In genomic region chr12:103043531-103044445, GRCh38 we compare ENCODE assay signal across 17 cellular contexts.
"Had no signal": no experiment of that assay in that cellular context is flagged by ENCODE, and none has a peak within 500 bp of the region (broad histone marks: within the 10 kb centered on the region; RNA-seq: fewer than 3 reads in every experiment).

No MANE protein-coding gene starts in this region.

- H3K27ac ChIP-seq: dorsolateral prefrontal cortex, esophagus squamous epithelium, psoas muscle, sigmoid colon, transverse colon had no signal

- DNase-seq: activated CD4-positive, alpha-beta T cell treated with anti-CD3 and anti-CD28 coated beads, Interleukin-2, amount 50 U/mL, for 1 hour; activated CD4-positive, CD25-positive, alpha-beta regulatory T cell; activated gamma-delta T cell; activated naive CD8-positive, alpha-beta T cell treated with anti-CD3 and anti-CD28 coated beads for 36 hours; activated T-cell treated with anti-CD3 and anti-CD28 coated beads, Interleukin-2, amount 50 U/mL, for 24 hours; dorsolateral prefrontal cortex; esophagus squamous epithelium; foreskin fibroblast; head of caudate nucleus; immature natural killer cell; naive thymus-derived CD4-positive, alpha-beta T cell; psoas muscle; sigmoid colon; stimulated activated CD4-positive, alpha-beta T cell treated with anti-CD3 and anti-CD28 coated beads, Interleukin-2, amount 100 ng/mL, for 24 hours; stimulated activated naive B cell treated with anti-CD40 and anti-IgM and Interleukin-4, amounts not matched to agents 10 μg/mL and 1 μg/mL and 100 μg/mL, for 72 hours; transverse colon had no signal

- H3K27ac Mint-ChIP-seq: activated naive CD8-positive, alpha-beta T cell treated with anti-CD3 and anti-CD28 coated beads for 36 hours; activated T-cell treated with anti-CD3 and anti-CD28 coated beads, Interleukin-2, amount 50 U/mL, for 24 hours; immature natural killer cell; naive thymus-derived CD4-positive, alpha-beta T cell; stimulated activated naive B cell treated with anti-CD40 and anti-IgM and Interleukin-4, amounts not matched to agents 10 μg/mL and 1 μg/mL and 100 μg/mL, for 72 hours; T-helper 1 cell treated with Interleukin-12 subunit alpha and Interleukin-12 subunit beta and Interleukin-4 antibody, amounts not matched to agents 30 μg/mL and 1 μg/mL, for 36 hours had no signal

- H3K4me1 Mint-ChIP-seq: activated naive CD8-positive, alpha-beta T cell treated with anti-CD3 and anti-CD28 coated beads for 36 hours; immature natural killer cell; naive thymus-derived CD4-positive, alpha-beta T cell had no signal

- H3K36me3 Mint-ChIP-seq: activated naive CD8-positive, alpha-beta T cell treated with anti-CD3 and anti-CD28 coated beads for 36 hours; immature natural killer cell; stimulated activated naive B cell treated with anti-CD40 and anti-IgM and Interleukin-4, amounts not matched to agents 10 μg/mL and 1 μg/mL and 100 μg/mL, for 72 hours had no signal

- H3K4me3 Mint-ChIP-seq: activated naive CD8-positive, alpha-beta T cell treated with anti-CD3 and anti-CD28 coated beads for 36 hours; activated T-cell treated with anti-CD3 and anti-CD28 coated beads, Interleukin-2, amount 50 U/mL, for 24 hours; immature natural killer cell; naive thymus-derived CD4-positive, alpha-beta T cell; stimulated activated naive B cell treated with anti-CD40 and anti-IgM and Interleukin-4, amounts not matched to agents 10 μg/mL and 1 μg/mL and 100 μg/mL, for 72 hours; T-helper 1 cell treated with Interleukin-12 subunit alpha and Interleukin-12 subunit beta and Interleukin-4 antibody, amounts not matched to agents 30 μg/mL and 1 μg/mL, for 36 hours had no signal

- H3K9me3 Mint-ChIP-seq: activated naive CD8-positive, alpha-beta T cell treated with anti-CD3 and anti-CD28 coated beads for 36 hours; activated T-cell treated with anti-CD3 and anti-CD28 coated beads, Interleukin-2, amount 50 U/mL, for 24 hours; stimulated activated naive B cell treated with anti-CD40 and anti-IgM and Interleukin-4, amounts not matched to agents 10 μg/mL and 1 μg/mL and 100 μg/mL, for 72 hours; T-helper 1 cell treated with Interleukin-12 subunit alpha and Interleukin-12 subunit beta and Interleukin-4 antibody, amounts not matched to agents 30 μg/mL and 1 μg/mL, for 36 hours had no signal

- ATAC-seq: naive thymus-derived CD4-positive, alpha-beta T cell; psoas muscle; stimulated activated naive B cell treated with anti-CD40 and anti-IgM and Interleukin-4, amounts not matched to agents 10 μg/mL and 1 μg/mL and 100 μg/mL, for 72 hours had no signal
